ENCODE assay signal across 8 cellular contexts in genomic region chr2:165874445-165875039, GRCh38.
DNase-seq lines count a peak whose midpoint lies in the region; ATAC-seq, FAIRE-seq and TF ChIP-seq lines count a peak whose summit lies in the region.

No MANE protein-coding gene starts in this region.

- no peak overlapping the region for H3K4me3 Mint-ChIP-seq in progenitor cell of endocrine pancreas (ENCODE audit: low read depth)

- H3K4me3 ChIP-seq in WI38 (ENCODE audit: low read depth, low read length) = no peak overlapping the region

- H3K27me3 Mint-ChIP-seq in progenitor cell of endocrine pancreas = no peaks in the 10 kb centered on the region

- H3K36me3 Mint-ChIP-seq in progenitor cell of endocrine pancreas (ENCODE audit: insufficient read depth) = peaks cover 7% of the 10 kb centered on the region

- peak; percentile 91 for FAIRE-seq in frontal cortex (lab: Jason Lieb, UNC)

- peak; percentile 25 for DNase-seq in DMS114 treated with DMSO at 0.1 percent for 48 hours (lab: John Stamatoyannopoulos, UW; ENCODE audit: unreplicated experiment)
- DNase-seq in NCI-H2196 (lab: John Stamatoyannopoulos, UW; ENCODE audit: unreplicated experiment) = peak; percentile 65
- no peak for DNase-seq in frontal cortex (ENCODE audit: low spot score in 2 of 2)
- no peak for DNase-seq in progenitor cell of endocrine pancreas (ENCODE audit: low spot score, unreplicated experiment)
- DNase-seq in activated CD8-positive, alpha-beta memory T cell treated with anti-CD3 and anti-CD28 coated beads, Interleukin-2, amount 50 U/mL, for 48 hours = no peak

- peak overlapping the region; percentile 24 for H3K27ac Mint-ChIP-seq in progenitor cell of endocrine pancreas

- peaks cover 16% of the 10 kb centered on the region for H3K4me1 Mint-ChIP-seq in progenitor cell of endocrine pancreas (ENCODE audit: low read depth)

- no peaks in the 10 kb centered on the region for H3K9me3 Mint-ChIP-seq in progenitor cell of endocrine pancreas (ENCODE audit: low read depth)

- TF ChIP-seq CTCF in WI38 (IDR thresholded peaks at IDR 0.05; ENCODE audit: low read depth, low read length) = peak; percentile 27; the same call in 1 of the 2 replicates
- TF ChIP-seq CTCF in progenitor cell of endocrine pancreas (IDR thresholded peaks at IDR 0.05; ENCODE audit: unreplicated experiment) = peak; percentile 84

- ATAC-seq in GM19328 (IDR thresholded peaks at IDR 0.05; ENCODE audit: unreplicated experiment) (peak; percentile 90), HG03159 (IDR thresholded peaks at IDR 0.05; ENCODE audit: unreplicated experiment) (peak; percentile 97)

Comparison
In these comparisons a context has a peak if more than half of its experiments do, and no peak if none do; other contexts are left out.
1. DNase-seq: peak in DMS114 treated with DMSO at 0.1 percent for 48 hours (single experiment) and NCI-H2196 (single experiment); none in frontal cortex (0 of 2), progenitor cell of endocrine pancreas (single experiment) and activated CD8-positive, alpha-beta memory T cell treated with anti-CD3 and anti-CD28 coated beads, Interleukin-2, amount 50 U/mL, for 48 hours (single experiment).